In genomic region chr5:90518666-90519065, GRCh38 we compare ENCODE assay signal across 9 cellular contexts. TPM values are rescaled to one million over a fixed set of nuclear protein-coding genes. Genes with fewer than 3 reads are reported as not detected.
A peak's percentile ranks its signal among the peaks of the same experiment; 100 is the strongest.
DNase-seq lines count a peak whose midpoint lies in the region; ATAC-seq and TF ChIP-seq lines count a peak whose summit lies in the region.
"Had no signal": no experiment of that assay in that cellular context is flagged by ENCODE, and none has a peak within 500 bp of the region (broad histone marks: within the 10 kb centered on the region; RNA-seq: fewer than 3 reads in every experiment).

No MANE protein-coding gene starts in this region.

- CTCF ChIA-PET in OCI-LY7 (lab: Charles Lee; ENCODE audit: unreplicated experiment), result no interaction called here
- CTCF ChIA-PET in activated CD4-positive, alpha-beta T cell treated with anti-CD3 and anti-CD28 coated beads, Interleukin-2, amount 10 ng/mL, durations not matched to agents 7 days and 5 days (lab: Charles Lee), result no interaction called here

- H3K27ac ChIP-seq in KMS-11, result peak overlapping the region; percentile 12; the same call in 1 of the 2 replicates
- no peak overlapping the region for H3K27ac ChIP-seq in OCI-LY7 (ENCODE audit: low read depth, low read length, poor library complexity, severe bottlenecking)
- H3K27ac ChIP-seq: left ventricle myocardium inferior, transverse colon had no signal

- no peak overlapping the region for H3K9ac ChIP-seq in KMS-11

- BruUV-seq in OCI-LY7 (replicated peaks; lab: Mats Ljungman, UMichigan), result no TSS peak

- H3K4me3 Mint-ChIP-seq in activated CD4-positive, alpha-beta T cell treated with anti-CD3 and anti-CD28 coated beads, Interleukin-2, amount 10 ng/mL, durations not matched to agents 7 days and 5 days, result no peak overlapping the region

- peak; percentile 91 for DNase-seq in DMS53 (lab: John Stamatoyannopoulos, UW)
- peak; percentile 5 for DNase-seq in OCI-LY7 (ENCODE audit: low spot score)
- DNase-seq in foreskin fibroblast, result peak; percentile 21 to 27
- DNase-seq in inferior parietal cortex (ENCODE audit: extremely low spot score), result no peak
- no peak for DNase-seq in activated CD4-positive, alpha-beta T cell treated with anti-CD3 and anti-CD28 coated beads, Interleukin-2, amount 10 ng/mL, durations not matched to agents 7 days and 5 days
- DNase-seq: left ventricle myocardium inferior, transverse colon had no signal

- ATAC-seq in HG02938 (IDR thresholded peaks at IDR 0.05; ENCODE audit: unreplicated experiment), result no peak

- no peaks in the 10 kb centered on the region for H3K9me3 ChIP-seq in OCI-LY7 (ENCODE audit: low read length)
- H3K9me3 ChIP-seq: left ventricle myocardium inferior, transverse colon had no signal

- no peak overlapping the region for H3K27ac Mint-ChIP-seq in activated CD4-positive, alpha-beta T cell treated with anti-CD3 and anti-CD28 coated beads, Interleukin-2, amount 10 ng/mL, durations not matched to agents 7 days and 5 days

- POLR2A ChIA-PET in OCI-LY7 (lab: Charles Lee), result interaction anchor here (0.7 kb wide), 1 partner anchor 9 kb away, joined by 3 read pairs; no protein-coding TSS in a partner anchor
- POLR2A ChIA-PET in activated CD4-positive, alpha-beta T cell treated with anti-CD3 and anti-CD28 coated beads, Interleukin-2, amount 10 ng/mL, durations not matched to agents 7 days and 5 days (lab: Charles Lee), result no interaction called here

- no peaks in the 10 kb centered on the region for H4K20me1 ChIP-seq in KMS-11 (ENCODE audit: insufficient read depth)
- H4K20me1 ChIP-seq in OCI-LY7 (ENCODE audit: insufficient read depth, low read length), result no peaks in the 10 kb centered on the region

- no peaks in the 10 kb centered on the region for H3K79me2 ChIP-seq in KMS-11 (ENCODE audit: insufficient read depth, low read depth)
- H3K79me2 ChIP-seq in OCI-LY7 (ENCODE audit: insufficient read depth, low read depth, low read length), result no peaks in the 10 kb centered on the region

- peaks cover 49% of the 10 kb centered on the region for H3K36me3 Mint-ChIP-seq in activated CD4-positive, alpha-beta T cell treated with anti-CD3 and anti-CD28 coated beads, Interleukin-2, amount 10 ng/mL, durations not matched to agents 7 days and 5 days (ENCODE audit: low read depth)

- intact Hi-C loops in OCI-LY7 (cut with micrococcal nuclease; ENCODE audit: unreplicated experiment), result no loop called here

- no peaks in the 10 kb centered on the region for H3K9me3 Mint-ChIP-seq in activated CD4-positive, alpha-beta T cell treated with anti-CD3 and anti-CD28 coated beads, Interleukin-2, amount 10 ng/mL, durations not matched to agents 7 days and 5 days

- H3K4me1 Mint-ChIP-seq in activated CD4-positive, alpha-beta T cell treated with anti-CD3 and anti-CD28 coated beads, Interleukin-2, amount 10 ng/mL, durations not matched to agents 7 days and 5 days, result peaks cover 7% of the 10 kb centered on the region

- H3K36me3 ChIP-seq in KMS-11 (ENCODE audit: insufficient read depth) (no peaks in the 10 kb centered on the region), OCI-LY7 (ENCODE audit: insufficient read depth, low read length) (peaks cover 65% of the 10 kb centered on the region)

- peaks cover 25% of the 10 kb centered on the region for H3K4me1 ChIP-seq in KMS-11 (ENCODE audit: low read depth, poor library complexity, severe bottlenecking)
- H3K4me1 ChIP-seq in OCI-LY7 (ENCODE audit: insufficient read depth, low read length, poor library complexity, severe bottlenecking), result peaks cover 8% of the 10 kb centered on the region
- H3K4me1 ChIP-seq: left ventricle myocardium inferior, transverse colon had no signal

- H3K4me3 ChIP-seq in KMS-11 (IDR thresholded peaks at IDR 0.05; ENCODE audit: insufficient read depth, low read depth, low read length), result no peak overlapping the region
- H3K4me3 ChIP-seq in OCI-LY7 (ENCODE audit: low read depth, low read length, poor library complexity, severe bottlenecking), result no peak overlapping the region
- no peak overlapping the region for H3K4me3 ChIP-seq in foreskin fibroblast (ENCODE audit: low read depth in 1 of 2, low read length in 2 of 2)
- H3K4me3 ChIP-seq: left ventricle myocardium inferior, transverse colon had no signal

- no peaks in the 10 kb centered on the region for H3K9me2 ChIP-seq in OCI-LY7 (ENCODE audit: insufficient read depth, low read length)

- TF ChIP-seq CTCF in KMS-11 (conservative IDR thresholded peaks at IDR 0.05; ENCODE audit: low read depth, low read length), result no peak
- TF ChIP-seq CTCF in OCI-LY7 (conservative IDR thresholded peaks at IDR 0.05; ENCODE audit: low read length), result no peak
- TF ChIP-seq CTCF in foreskin fibroblast (IDR thresholded peaks at IDR 0.05; ENCODE audit: low read depth, low read length), result no peak

- H3K4me2 ChIP-seq in KMS-11 (peak overlapping the region; percentile 31), OCI-LY7 (ENCODE audit: low read length) (peak overlapping the region; percentile 32)

- no peaks in the 10 kb centered on the region for H3K27me3 ChIP-seq in KMS-11 (ENCODE audit: insufficient read depth, low read depth)
- H3K27me3 ChIP-seq: transverse colon had no signal

- H2AFZ ChIP-seq in KMS-11 (ENCODE audit: low read depth) (no peak overlapping the region), OCI-LY7 (ENCODE audit: low read length) (no peak overlapping the region)

- no peaks in the 10 kb centered on the region for H3K27me3 Mint-ChIP-seq in activated CD4-positive, alpha-beta T cell treated with anti-CD3 and anti-CD28 coated beads, Interleukin-2, amount 10 ng/mL, durations not matched to agents 7 days and 5 days

RNA-seq across cellular contexts. Expression of gene LYSMD3, which starts 10.7 kb away (rescaled TPM):
- 5.7 and 9.5 TPM in 2 replicates for total RNA-seq in OCI-LY7 (2014; rRNA removed; shearing (Covaris generic))
- 14.3 and 14.8 TPM in 2 replicates for total RNA-seq in OCI-LY7 (2022)
- total RNA-seq in activated CD4-positive, alpha-beta T cell treated with anti-CD3 and anti-CD28 coated beads, Interleukin-2, amount 10 ng/mL, durations not matched to agents 7 days and 5 days, result 10 to 100 TPM; 21.1 to 22.5 TPM

RNA-seq across cellular contexts. Expression of gene ADGRV1, which starts 39.9 kb away (rescaled TPM):
- 0.05 TPM in 1 of 2 replicates, not detected in the other for total RNA-seq in OCI-LY7 (2014; rRNA removed; shearing (Covaris generic))
- not detected in 2 replicates for total RNA-seq in OCI-LY7 (2022)
- total RNA-seq in activated CD4-positive, alpha-beta T cell treated with anti-CD3 and anti-CD28 coated beads, Interleukin-2, amount 10 ng/mL, durations not matched to agents 7 days and 5 days, result not detected
- total RNA-seq: left ventricle myocardium inferior had no signal

RNA-seq across cellular contexts. Expression of gene POLR3G, which starts 44.0 kb away (rescaled TPM):
- 9.9 and 14.6 TPM in 2 replicates for total RNA-seq in OCI-LY7 (2014; rRNA removed; shearing (Covaris generic))
- 12.9 and 14.2 TPM in 2 replicates for total RNA-seq in OCI-LY7 (2022)
- total RNA-seq in activated CD4-positive, alpha-beta T cell treated with anti-CD3 and anti-CD28 coated beads, Interleukin-2, amount 10 ng/mL, durations not matched to agents 7 days and 5 days, result 1 to 10 TPM; 3.0 to 3.5 TPM

RNA-seq across cellular contexts. Expression of gene MBLAC2, which starts 44.1 kb away (rescaled TPM):
- 9.1 and 9.4 TPM in 2 replicates for total RNA-seq in OCI-LY7 (2014; rRNA removed; shearing (Covaris generic))
- 16.3 and 17.3 TPM in 2 replicates for total RNA-seq in OCI-LY7 (2022)
- 1 to 10 TPM; 6.1 to 7.3 TPM for total RNA-seq in activated CD4-positive, alpha-beta T cell treated with anti-CD3 and anti-CD28 coated beads, Interleukin-2, amount 10 ng/mL, durations not matched to agents 7 days and 5 days

Comparison
In these comparisons a context has a peak if more than half of its experiments do, and no peak if none do; other contexts are left out.
1. DNase-seq: peak in DMS53 (single experiment), OCI-LY7 (single experiment) and foreskin fibroblast (2 of 2); none in inferior parietal cortex (single experiment) and activated CD4-positive, alpha-beta T cell treated with anti-CD3 and anti-CD28 coated beads, Interleukin-2, amount 10 ng/mL, durations not matched to agents 7 days and 5 days (single experiment).